8 cellular contexts compared by ENCODE assay signal in genomic region chr6:3166535-3167225, GRCh38. TPM values are rescaled to one million over a fixed set of nuclear protein-coding genes. Genes with fewer than 3 reads are reported as not detected.
DNase-seq lines count a peak whose midpoint lies in the region; ATAC-seq, FAIRE-seq and TF ChIP-seq lines count a peak whose summit lies in the region.
"Not testable (repeated sequence)": the region's sequence is repeated elsewhere in the genome, so short reads cannot be mapped to it uniquely, and the experiment has no call there.

No MANE protein-coding gene starts in this region.

- H3K4me1 Mint-ChIP-seq in WTC11 = peaks cover 16% of the 10 kb centered on the region

- not testable (repeated sequence) for H3K36me3 ChIP-seq in BLaER1 treated with 17β-estradiol and CSF1 and Interleukin-3, amounts not matched to agents 10 nM and 100 nM; HCT116 (ENCODE audit: control insufficient read depth in 1 of 2, insufficient read depth in 2 of 2, low read length in 2 of 2); Loucy (ENCODE audit: insufficient read depth, low read length); H1 (ENCODE audit: control insufficient read depth in 2 of 4, insufficient read depth in 4 of 4, low read length in 3 of 4); iPS DF 6.9 (ENCODE audit: control insufficient read depth, insufficient read depth, low read length); mesodermal cell (ENCODE audit: control insufficient read depth, insufficient read depth, low read length); subcutaneous abdominal adipose tissue (ENCODE audit: control insufficient read depth in 5 of 5, insufficient read depth in 5 of 5, low read length in 5 of 5)

- peak overlapping the region; percentile 51; the same call in 1 of the 2 replicates for H2BK12ac ChIP-seq in H1 (ENCODE audit: low read depth, low read length)

- not testable (repeated sequence) for H3K9ac ChIP-seq in BLaER1 treated with 17β-estradiol and CSF1 and Interleukin-3, amounts not matched to agents 10 nM and 100 nM; HCT116 (ENCODE audit: low read length); Loucy (ENCODE audit: low read depth, low read length, poor library complexity, severe bottlenecking); H1 (replicated peaks in 1 of 4; ENCODE audit: extremely low read depth in 1 of 4, low read depth in 3 of 4, low read length in 3 of 4); subcutaneous abdominal adipose tissue (ENCODE audit: low read length in 5 of 5)

- not testable (repeated sequence) for H3K23me2 ChIP-seq in H1 (ENCODE audit: low read depth, low read length)

- H2AFZ ChIP-seq in HCT116 (ENCODE audit: low read depth, low read length, poor library complexity, severe bottlenecking); H1 (ENCODE audit: low read length): not testable (repeated sequence)
- H2AFZ ChIP-seq in Loucy (ENCODE audit: low read length) = peak overlapping the region; percentile 78

- peak overlapping the region in 6 of 11 experiments; percentile 4 to 91 (median 40); a peak in 9 of 22 replicates for H3K4me2 ChIP-seq in BLaER1 treated with 17β-estradiol and CSF1 and Interleukin-3, amounts not matched to agents 10 nM and 100 nM
- H3K4me2 ChIP-seq in HCT116 (ENCODE audit: low read length) (peak overlapping the region; percentile 53), H1 (ENCODE audit: insufficient read depth in 1 of 2, low read depth in 2 of 2, low read length in 2 of 2) (peak overlapping the region; percentile 53 to 71; a peak in 2 of 4 replicates)
- not testable (repeated sequence) for H3K4me2 ChIP-seq in Loucy (ENCODE audit: low read depth, low read length, poor library complexity, severe bottlenecking)

- H4K91ac ChIP-seq in H1 (replicated peaks; ENCODE audit: insufficient read length, low read length) = peak overlapping the region; percentile 28

- H3K27ac ChIP-seq in BLaER1 treated with 17β-estradiol and CSF1 and Interleukin-3, amounts not matched to agents 10 nM and 100 nM; HCT116 (ENCODE audit: low read depth, low read length): not testable (repeated sequence)
- H3K27ac ChIP-seq in H1 (ENCODE audit: low read depth, low read length) (0 out of 2 replicates have a peak overlapping the region, but pooled peaks have one; percentile 84), iPS DF 6.9 (ENCODE audit: low read length) (peak overlapping the region; percentile 29), mesodermal cell (ENCODE audit: low read depth, low read length, severe bottlenecking) (peak overlapping the region; percentile 90), subcutaneous abdominal adipose tissue (ENCODE audit: low read depth, low read length) (peak overlapping the region; percentile 70)

- H3K27me3 Mint-ChIP-seq in WTC11 (ENCODE audit: low read depth) = not testable (repeated sequence)

- not testable (repeated sequence) for BruUV-seq in HCT116 (replicated peaks; lab: Mats Ljungman, UMichigan)

- CTCF ChIA-PET in HCT116 (lab: Charles Lee) = not testable (repeated sequence)
- CTCF ChIA-PET in WTC11 (lab: Charles Lee) = interaction anchor here (0.9 to 5.0 kb wide), 8 partner anchors 9 to 84 kb away, joined by 4 to 30 read pairs (median 4); partner anchors contain the start of genes TUBB2A and TUBB2B
- CTCF ChIA-PET in H1 (lab: Charles Lee; ENCODE audit: partially characterized antibody) = interaction anchor here (0.6 to 3.0 kb wide), 12 partner anchors 8 to 217 kb away, joined by 3 to 14 read pairs (median 4); partner anchors contain the start of gene TUBB2A

- H3K23ac ChIP-seq in H1 (ENCODE audit: insufficient read length) = not testable (repeated sequence)

- H4K20me1 ChIP-seq in BLaER1 treated with 17β-estradiol and CSF1 and Interleukin-3, amounts not matched to agents 10 nM and 100 nM; HCT116 (ENCODE audit: insufficient read depth); Loucy (ENCODE audit: insufficient read depth, low read length, poor library complexity, severe bottlenecking); H1 (replicated peaks in 1 of 2; ENCODE audit: control insufficient read depth in 1 of 2, insufficient read depth in 2 of 2, low read length in 2 of 2): not testable (repeated sequence)

- not testable (repeated sequence) for FAIRE-seq in H1 (lab: Jason Lieb, UNC)

- peak overlapping the region; percentile 95; the same call in 1 of the 2 replicates for H2BK20ac ChIP-seq in H1 (ENCODE audit: low read length)

- H3K27me3 ChIP-seq in BLaER1 treated with 17β-estradiol and CSF1 and Interleukin-3, amounts not matched to agents 10 nM and 100 nM; HCT116 (ENCODE audit: insufficient read depth, low read length); Loucy (ENCODE audit: insufficient read depth, low read length, poor library complexity, severe bottlenecking); H1 (replicated peaks in 1 of 4; ENCODE audit: control insufficient read depth in 3 of 4, extremely low read depth in 1 of 4, insufficient read depth in 3 of 4, low read length in 3 of 4); iPS DF 6.9 (ENCODE audit: control insufficient read depth, insufficient read depth, low read length); subcutaneous abdominal adipose tissue (ENCODE audit: control insufficient read depth in 5 of 5, insufficient read depth in 4 of 5, low read length in 5 of 5): not testable (repeated sequence)

- not testable (repeated sequence) for H4K5ac ChIP-seq in H1 (ENCODE audit: insufficient read length, low read depth, low read length)

- RAD21 ChIA-PET in HCT116 (lab: Charles Lee; ENCODE audit: low non-redundant PET in 1 of 2, low total read pairs in 2 of 2, uncharacterized antibody in 2 of 2, unreplicated experiment in 2 of 2) = not testable (repeated sequence)

- not testable (repeated sequence) for H3K56ac ChIP-seq in H1 (replicated peaks; ENCODE audit: insufficient read length, low read depth, low read length)

- not testable (repeated sequence) for H2BK15ac ChIP-seq in H1 (ENCODE audit: low read length)

- not testable (repeated sequence) for H3K9me2 ChIP-seq in HCT116 (ENCODE audit: insufficient read depth); Loucy (replicated peaks; ENCODE audit: low read depth, low read length)

- not testable (repeated sequence) for H3F3A ChIP-seq in Loucy (ENCODE audit: low read depth)

- not testable (repeated sequence) for TF ChIP-seq POLR2A in HCT116 (IDR thresholded peaks at IDR 0.05; ENCODE audit: borderline replicate concordance, extremely low read depth, insufficient read depth, insufficient read length); H1 (IDR thresholded peaks at IDR 0.05; ENCODE audit: control extremely low read depth in 1 of 2, low read depth in 2 of 2, low read length in 2 of 2)

- H3K18ac ChIP-seq in H1 (ENCODE audit: extremely low read depth, low read length) = peak overlapping the region; percentile 39

- not testable (repeated sequence) for H3K4ac ChIP-seq in H1 (replicated peaks; ENCODE audit: insufficient read length, low read depth, low read length)

- H3K79me2 ChIP-seq in HCT116 (ENCODE audit: insufficient read depth, low read length); Loucy (ENCODE audit: insufficient read depth, low read length); H1 (ENCODE audit: control insufficient read depth in 1 of 2, insufficient read depth in 2 of 2, low read length in 2 of 2): not testable (repeated sequence)

- TF ChIP-seq EP300 in H1 (IDR thresholded peaks at IDR 0.05; ENCODE audit: borderline replicate concordance in 1 of 2, low read depth in 2 of 2, low read length in 2 of 2) = not testable (repeated sequence)

- H3K27ac Mint-ChIP-seq in WTC11 = peak overlapping the region; percentile 93

- not testable (repeated sequence) for H2AK5ac ChIP-seq in H1 (ENCODE audit: low read depth, low read length)

- H4K8ac ChIP-seq in H1 (ENCODE audit: extremely low read depth, insufficient read depth, low read length) = not testable (repeated sequence)

- H3K9me3 Mint-ChIP-seq in WTC11 = not testable (repeated sequence)

- peak overlapping the region; percentile 3; the same call in 1 of the 2 replicates for H3K4me3 Mint-ChIP-seq in WTC11

- POLR2A ChIA-PET in HCT116 (lab: Charles Lee) = interaction anchor here (1.1 kb wide), 1 partner anchor 9 kb away, joined by 5 read pairs; the partner anchor contains the start of gene TUBB2A
- POLR2A ChIA-PET in WTC11 (lab: Charles Lee) = interaction anchor here (0.7 to 1.2 kb wide), 6 partner anchors 18 to 167 kb away, joined by 3 to 6 read pairs (median 3); partner anchors contain the start of gene NQO2
- POLR2A ChIA-PET in H1 (lab: Charles Lee; ENCODE audit: partially characterized antibody) = interaction anchor here (0.7 to 6.8 kb wide), 20 partner anchors 7 to 177 kb away, joined by 3 to 58 read pairs (median 7); partner anchors contain the start of genes TUBB2A and TUBB2B

- not testable (repeated sequence) for H3K4me3 ChIP-seq in BLaER1 treated with 17β-estradiol and CSF1 and Interleukin-3, amounts not matched to agents 10 nM and 100 nM; HCT116 (replicated peaks in 1 of 2; ENCODE audit: low read depth in 1 of 2, low read length in 2 of 2); Loucy (ENCODE audit: low read length, poor library complexity, severe bottlenecking); iPS DF 6.9 (ENCODE audit: low read length); mesodermal cell (ENCODE audit: extremely low read depth, insufficient read depth, low read length, poor library complexity, severe bottlenecking); subcutaneous abdominal adipose tissue (ENCODE audit: low read depth in 1 of 5, low read length in 5 of 5)
- H3K4me3 ChIP-seq in H1 (ENCODE audit: extremely low read depth in 1 of 4, insufficient read depth in 2 of 4, low read depth in 3 of 4, low read length in 4 of 4) = peak overlapping the region in 1 of 4 experiments; percentile 32; a peak in 1 of 8 replicates

- DNase-seq in HCT116 (ENCODE audit: low read depth, low spot score); WTC11 (ENCODE audit: low spot score); H1 (ENCODE audit: low read depth in 1 of 2, low spot score in 2 of 2); iPS DF 6.9 (ENCODE audit: low read depth, low spot score): not testable (repeated sequence)

- H2BK120ac ChIP-seq in H1 (replicated peaks; ENCODE audit: low read depth, low read length) = peak overlapping the region; percentile 81

- H3K14ac ChIP-seq in H1 (ENCODE audit: insufficient read length) = not testable (repeated sequence)

- peaks cover 0 to 19% (median 4%) of the 10 kb centered on the region in 11 experiments; a peak in 8 of 22 replicates for H3K9me3 ChIP-seq in BLaER1 treated with 17β-estradiol and CSF1 and Interleukin-3, amounts not matched to agents 10 nM and 100 nM (replicated peaks in 1 of 11)
- H3K9me3 ChIP-seq in HCT116 (ENCODE audit: control insufficient read depth in 1 of 2, insufficient read depth in 1 of 2, low read depth in 1 of 2, low read length in 2 of 2); Loucy (ENCODE audit: insufficient read depth, low read depth, low read length); H1 (ENCODE audit: insufficient read depth in 2 of 2, low read depth in 1 of 2, low read length in 1 of 2); iPS DF 6.9 (ENCODE audit: control insufficient read depth, insufficient read depth, low read length); mesodermal cell (ENCODE audit: control insufficient read depth, low read length); subcutaneous abdominal adipose tissue (ENCODE audit: control insufficient read depth in 5 of 5, low read length in 5 of 5): not testable (repeated sequence)

- not testable (repeated sequence) for TF ChIP-seq CTCF in HCT116 (IDR thresholded peaks at IDR 0.05 in 2 of 3, conservative IDR thresholded peaks at IDR 0.05 in 1 of 3; ENCODE audit: borderline replicate concordance in 1 of 3, insufficient read depth in 1 of 3, low read depth in 2 of 3, low read length in 2 of 3); Loucy (conservative IDR thresholded peaks at IDR 0.05; ENCODE audit: low read length); WTC11 (IDR thresholded peaks at IDR 0.05); H1 (IDR thresholded peaks at IDR 0.05; ENCODE audit: control extremely low read depth in 1 of 3, insufficient read depth in 1 of 3, low read depth in 1 of 3, low read length in 3 of 3)

- H2BK5ac ChIP-seq in H1 (ENCODE audit: low read depth, low read length) = peak overlapping the region; percentile 93

- peaks cover 19 to 41% (median 32%) of the 10 kb centered on the region in 10 experiments for H3K4me1 ChIP-seq in BLaER1 treated with 17β-estradiol and CSF1 and Interleukin-3, amounts not matched to agents 10 nM and 100 nM
- H3K4me1 ChIP-seq in HCT116 (ENCODE audit: control insufficient read depth in 1 of 2, insufficient read depth in 2 of 2, low read length in 2 of 2) = peaks cover 16 to 42% of the 10 kb centered on the region in 2 experiments
- H3K4me1 ChIP-seq in Loucy (ENCODE audit: insufficient read depth, low read length, poor library complexity, severe bottlenecking) = peaks cover 28% of the 10 kb centered on the region
- H3K4me1 ChIP-seq in H1 (replicated peaks in 1 of 4; ENCODE audit: control insufficient read depth in 3 of 4, insufficient read depth in 4 of 4, low read length in 3 of 4) = peaks cover 14 to 36% (median 31%) of the 10 kb centered on the region in 4 experiments
- H3K4me1 ChIP-seq in iPS DF 6.9 (ENCODE audit: control insufficient read depth, insufficient read depth, low read length) = not testable (repeated sequence)
- H3K4me1 ChIP-seq in mesodermal cell (ENCODE audit: control insufficient read depth, insufficient read depth, low read length, poor library complexity, severe bottlenecking) = peaks cover 26% of the 10 kb centered on the region
- peaks cover 2 to 36% (median 26%) of the 10 kb centered on the region in 5 donors for H3K4me1 ChIP-seq in subcutaneous abdominal adipose tissue (ENCODE audit: control insufficient read depth in 5 of 5, insufficient read depth in 5 of 5, low read length in 5 of 5)

- not testable (repeated sequence) for H3K36me3 Mint-ChIP-seq in WTC11

- WGBS in H1 (ENCODE audit: extremely low coverage in 1 of 2, insufficient coverage in 1 of 2, insufficient read length in 1 of 2, insufficient replicate concordance in 2 of 2, low coverage in 1 of 2, low lambda C conversion rate in 2 of 2, missing lambda C conversion rate in 1 of 2), 2 experiments = 35% methylated on average over 10 of the region's 10 CpGs; no CpG with 5 or more reads in 1 of the 2 experiments
- no CpG with 5 or more reads among the region's 10 CpGs for WGBS in iPS DF 6.9 (ENCODE audit: insufficient coverage, insufficient read length)
- WGBS in mesodermal cell (ENCODE audit: insufficient coverage in 2 of 2), 2 experiments = 11 to 17% methylated on average over 7 to 8 of the region's 10 CpGs

- not testable (repeated sequence) for H3K79me1 ChIP-seq in H1 (ENCODE audit: low read depth, low read length)

- intact Hi-C loops in HCT116 (cut with micrococcal nuclease) = not testable (repeated sequence)

- TF ChIP-seq RAD21 in HCT116 (IDR thresholded peaks at IDR 0.05; ENCODE audit: low read depth); H1 (IDR thresholded peaks at IDR 0.05 in 1 of 2, conservative IDR thresholded peaks at IDR 0.05 in 1 of 2; ENCODE audit: low read depth in 2 of 2, low read length in 2 of 2): not testable (repeated sequence)

- ATAC-seq in HCT116, WTC11: not testable (repeated sequence)

RNA-seq across cellular contexts. Expression of gene TUBB2A, which starts 9.3 kb away (rescaled TPM):
- total RNA-seq in HCT116 (2021; ENCODE audit: unreplicated experiment) = 49.9 TPM
- 92.6 and 139 TPM in 2 replicates for polyA plus RNA-seq in HCT116 (2012)
- 357 to 403 TPM (median 394 TPM) in 3 replicates for total RNA-seq in WTC11 (2021)
- total RNA-seq in H1 (2021; fragmentation: NEBNext Ultra II Directional; extraction: Animal tissue kit (Norgen Biotek cat#: 25700)) = 330 and 349 TPM in 2 replicates
- 315 and 408 TPM in 2 replicates for polyA plus RNA-seq in H1 (2011; rRNA removed)
- 319 TPM for polyA plus RNA-seq in H1 (2011; cell fraction: cytosol; rRNA removed)
- polyA plus RNA-seq in H1 (2011; cell fraction: nucleus; rRNA removed) = 327 TPM
- polyA plus RNA-seq in H1 (2012, experiment 1 of 2) = 269 to 376 TPM (median 351 TPM) in 4 replicates
- 288 TPM for polyA plus RNA-seq in H1 (2012, experiment 2 of 2)
- polyA plus RNA-seq in H1 (2013, experiment 1 of 2) = 294 TPM
- 283 TPM for polyA plus RNA-seq in H1 (2013, experiment 2 of 2)
- 135 and 152 TPM in 2 replicates for polyA minus RNA-seq in H1 (2011; rRNA and poly(A)+ RNA removed)
- polyA minus RNA-seq in H1 (2011; cell fraction: cytosol; rRNA and poly(A)+ RNA removed) = 270 TPM
- polyA minus RNA-seq in H1 (2011; cell fraction: nucleus; rRNA and poly(A)+ RNA removed) = 83.7 TPM
- polyA plus RNA-seq in mesodermal cell (2013, experiment 1 of 2) = 172 TPM
- polyA plus RNA-seq in mesodermal cell (2013, experiment 2 of 2) = 143 TPM

RNA-seq across cellular contexts. Expression of gene BPHL, which starts 48.2 kb away (rescaled TPM):
- total RNA-seq in HCT116 (2021; ENCODE audit: unreplicated experiment) (31.3 TPM), WTC11 (2021) (29.7 to 45.5 TPM (median 43.2 TPM) in 3 replicates)
- polyA plus RNA-seq in HCT116 (2012) = 13.4 and 17.5 TPM in 2 replicates
- total RNA-seq in H1 (2021; fragmentation: NEBNext Ultra II Directional; extraction: Animal tissue kit (Norgen Biotek cat#: 25700)) = 36.4 and 36.6 TPM in 2 replicates
- polyA plus RNA-seq in H1 (2011; rRNA removed) = 21.8 and 24.4 TPM in 2 replicates
- 30.2 TPM for polyA plus RNA-seq in H1 (2011; cell fraction: cytosol; rRNA removed)
- 25.8 TPM for polyA plus RNA-seq in H1 (2011; cell fraction: nucleus; rRNA removed)
- 38.7 to 44.5 TPM (median 39.5 TPM) in 4 replicates for polyA plus RNA-seq in H1 (2012, experiment 1 of 2)
- 19.9 TPM for polyA plus RNA-seq in H1 (2012, experiment 2 of 2)
- polyA plus RNA-seq in H1 (2013, experiment 1 of 2) = 38.8 TPM
- polyA plus RNA-seq in H1 (2013, experiment 2 of 2) = 35.0 TPM
- polyA minus RNA-seq in H1 (2011; rRNA and poly(A)+ RNA removed) = 17.2 and 21.9 TPM in 2 replicates
- 14.6 TPM for polyA minus RNA-seq in H1 (2011; cell fraction: cytosol; rRNA and poly(A)+ RNA removed)
- 29.6 TPM for polyA minus RNA-seq in H1 (2011; cell fraction: nucleus; rRNA and poly(A)+ RNA removed)
- polyA plus RNA-seq in mesodermal cell (2013, experiment 1 of 2) = 23.3 TPM
- polyA plus RNA-seq in mesodermal cell (2013, experiment 2 of 2) = 21.1 TPM
